ENCODE assay signal across 1 cellular context in the genomic region with DNA sequence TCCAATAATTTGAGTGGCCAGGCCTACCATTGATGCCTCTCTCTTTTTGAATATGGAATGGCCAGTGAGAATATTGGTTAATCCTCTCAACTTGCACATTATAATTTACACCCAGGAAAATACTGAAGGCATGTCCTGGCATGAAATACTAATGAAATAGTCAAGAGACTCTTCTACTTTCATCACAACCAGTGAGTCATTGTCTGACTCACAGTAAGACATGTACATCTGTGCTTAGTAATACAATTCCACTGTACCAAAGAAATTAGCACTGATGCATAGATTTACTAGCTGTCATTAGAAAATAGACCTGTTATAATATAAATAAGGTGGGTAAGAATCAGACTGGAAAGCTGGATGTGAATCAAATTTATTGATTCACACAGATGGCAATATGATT.
TF ChIP-seq lines count a peak whose summit lies in the region.

No MANE protein-coding gene starts in this region.

TF ChIP-seq in GM23338, 12 proteins besides CTCF, POLR2A, EP300 and RAD21 (continued from another document):
- TF ChIP-seq EZH2phosphoT487 (IDR thresholded peaks at IDR 0.05; ENCODE audit: unreplicated experiment) (no peak), JUNB (IDR thresholded peaks at IDR 0.05; ENCODE audit: unreplicated experiment) (no peak), STAT1 (IDR thresholded peaks at IDR 0.05; ENCODE audit: unreplicated experiment) (no peak), ZNF462 (CRISPR knock-in tag; IDR thresholded peaks at IDR 0.05) (no peak)
